In genomic region chr13:33541962-33542308, GRCh38 we compare ENCODE assay signal across 8 cellular contexts.
A peak's percentile ranks its signal among the peaks of the same experiment; 100 is the strongest.
DNase-seq lines count a peak whose midpoint lies in the region; ATAC-seq and TF ChIP-seq lines count a peak whose summit lies in the region.

No MANE protein-coding gene starts in this region.

- no peak for ATAC-seq in left ventricle myocardium superior
- no peak for ATAC-seq in aorta (ENCODE audit: low FRiP score)
- ATAC-seq in HG03196 (IDR thresholded peaks at IDR 0.05; ENCODE audit: unreplicated experiment) = no peak

- 20% methylated on average over 1 of the region's 8 CpGs; no CpG with 5 or more reads in 1 of the 2 experiments for WGBS in mesodermal cell (ENCODE audit: insufficient coverage in 2 of 2), 2 experiments
- 1 to 3% methylated on average over 8 of the region's 8 CpGs for WGBS in aorta, 2 donors

- DNase-seq in right atrium auricular region (ENCODE audit: low spot score) (no peak), left ventricle myocardium superior (no peak), brain microvascular endothelial cell (no peak), aorta (no peak), GM03348 (ENCODE audit: low spot score) (no peak)
- DNase-seq in central memory CD4-positive, alpha-beta T cell = no peak

- no peaks in the 10 kb centered on the region for H3K9me3 ChIP-seq in right atrium auricular region
- H3K9me3 ChIP-seq in mesodermal cell (ENCODE audit: control insufficient read depth, low read length) = no peaks in the 10 kb centered on the region
- no peaks in the 10 kb centered on the region for H3K9me3 ChIP-seq in aorta (ENCODE audit: control insufficient read depth, low read length)

- H3K27me3 ChIP-seq in right atrium auricular region = no peaks in the 10 kb centered on the region
- no peaks in the 10 kb centered on the region for H3K27me3 ChIP-seq in brain microvascular endothelial cell (replicated peaks)
- no peaks in the 10 kb centered on the region for H3K27me3 ChIP-seq in aorta (ENCODE audit: control insufficient read depth in 1 of 2, insufficient read depth in 2 of 2, low read length in 1 of 2)

- TF ChIP-seq CTCF in right atrium auricular region (IDR thresholded peaks at IDR 0.05) (no peak), brain microvascular endothelial cell (IDR thresholded peaks at IDR 0.05; ENCODE audit: low read depth, low read length, missing control alignments) (no peak)

- peak overlapping the region; percentile 40 to 52 for H3K4me3 ChIP-seq in right atrium auricular region
- peak overlapping the region; percentile 48 for H3K4me3 ChIP-seq in brain microvascular endothelial cell (ENCODE audit: low read depth, low read length)
- H3K4me3 ChIP-seq in mesodermal cell (ENCODE audit: extremely low read depth, insufficient read depth, low read length, poor library complexity, severe bottlenecking) = peak overlapping the region; percentile 52
- H3K4me3 ChIP-seq in aorta (ENCODE audit: low read length in 2 of 2) = peak overlapping the region in 1 of 2 donors; percentile 2

- H3K27ac ChIP-seq in right atrium auricular region (peak overlapping the region; percentile 92 to 93), brain microvascular endothelial cell (peak overlapping the region; percentile 98), mesodermal cell (ENCODE audit: low read depth, low read length, severe bottlenecking) (peak overlapping the region; percentile 99), aorta (ENCODE audit: low read depth in 1 of 2, low read length in 2 of 2) (peak overlapping the region; percentile 77 to 99)

- intact Hi-C loops in left ventricle myocardium superior (cut with micrococcal nuclease) (no loop called here), aorta (cut with DNase I) (loop anchor here (1.0 to 10.0 kb wide), 13 partner anchors 33 to 957 kb away; partner anchors contain the start of genes PDS5B (in 2 of the 2) and STARD13 (in 2 of the 2))

- in situ Hi-C loops in brain microvascular endothelial cell (cut with HindIII; ENCODE audit: low pct_ligation_motif_present, low sequenced_read_pairs) = no loop called here

- H3K36me3 ChIP-seq in right atrium auricular region (no peaks in the 10 kb centered on the region), brain microvascular endothelial cell (replicated peaks) (no peaks in the 10 kb centered on the region), mesodermal cell (ENCODE audit: control insufficient read depth, insufficient read depth, low read length) (no peaks in the 10 kb centered on the region), aorta (ENCODE audit: control insufficient read depth in 1 of 2, insufficient read depth in 2 of 2, low read length in 1 of 2) (no peaks in the 10 kb centered on the region)

- H3K4me1 ChIP-seq in right atrium auricular region = peaks cover 0 to 35% of the 10 kb centered on the region in 2 donors
- H3K4me1 ChIP-seq in mesodermal cell (ENCODE audit: control insufficient read depth, insufficient read depth, low read length, poor library complexity, severe bottlenecking) = peaks cover 7% of the 10 kb centered on the region
- peaks cover 2 to 7% of the 10 kb centered on the region in 2 donors for H3K4me1 ChIP-seq in aorta (ENCODE audit: control insufficient read depth in 1 of 2, insufficient read depth in 2 of 2, low read length in 2 of 2)
